In genomic region chr17:76270770-76271668, GRCh38 we compare ENCODE assay signal across 8 cellular contexts. TPM values are rescaled to one million over a fixed set of nuclear protein-coding genes. Genes with fewer than 3 reads are reported as not detected.
DNase-seq lines count a peak whose midpoint lies in the region; ATAC-seq and TF ChIP-seq lines count a peak whose summit lies in the region.

No MANE protein-coding gene starts in this region.

- peaks cover 27% of the 10 kb centered on the region for H3K4me1 ChIP-seq in GM23338 (ENCODE audit: insufficient read depth)

- no peaks in the 10 kb centered on the region for H3K9me2 ChIP-seq in GM23338 (ENCODE audit: insufficient read depth)

- H3K4me2 ChIP-seq in GM23338, result peak overlapping the region; percentile 64; the same call in 1 of the 2 replicates

- H3K27ac Mint-ChIP-seq in GM23338, result no peak overlapping the region
- peak overlapping the region; percentile 85 to 97 (median 94) for H3K27ac Mint-ChIP-seq in naive thymus-derived CD8-positive, alpha-beta T cell

- POLR2A ChIA-PET in naive thymus-derived CD8-positive, alpha-beta T cell (lab: Charles Lee), result interaction anchor here (0.5 to 27.3 kb wide), 15 partner anchors 10 to 494 kb away, joined by 3 to 923 read pairs (median 5); partner anchors contain the start of genes FOXJ1, RNF157 and UBALD2

- peaks cover 22% of the 10 kb centered on the region for H3K27me3 Mint-ChIP-seq in GM23338 (ENCODE audit: insufficient read depth, low read depth, poor library complexity)
- no peaks in the 10 kb centered on the region for H3K27me3 Mint-ChIP-seq in naive thymus-derived CD8-positive, alpha-beta T cell

- DNase-seq in GM23338 (ENCODE audit: low spot score), result no peak
- peak; percentile 68 to 71 for DNase-seq in activated T-cell treated with anti-CD3 and anti-CD28 coated beads, Interleukin-2, amount 50 U/mL, for 48 hours
- DNase-seq in naive thymus-derived CD8-positive, alpha-beta T cell, result peak in 2 of 10 donors; percentile 45 to 50

- no peak for TF ChIP-seq CTCF in GM23338 (conservative IDR thresholded peaks at IDR 0.05; ENCODE audit: low read depth in 2 of 2)

- peaks cover 21% of the 10 kb centered on the region for H3K79me2 ChIP-seq in GM23338 (replicated peaks; ENCODE audit: insufficient read depth)

- H4K20me1 ChIP-seq in GM23338 (replicated peaks; ENCODE audit: insufficient read depth), result no peaks in the 10 kb centered on the region

- peak; percentile 54 for TF ChIP-seq POLR2A in GM10847 (IDR thresholded peaks at IDR 0.05; ENCODE audit: extremely low read depth, insufficient read length)

- H3K4me3 ChIP-seq in GM23338, result no peak overlapping the region

- H3K4me3 Mint-ChIP-seq in GM23338, result no peak overlapping the region
- H3K4me3 Mint-ChIP-seq in naive thymus-derived CD8-positive, alpha-beta T cell, result peak overlapping the region; percentile 54 to 91 (median 76)

- H3K27ac ChIP-seq in GM23338 (ENCODE audit: low read depth), result peak overlapping the region; percentile 81; the same call in 1 of the 2 replicates

- H3K9me3 Mint-ChIP-seq in GM23338, result no peaks in the 10 kb centered on the region
- no peaks in the 10 kb centered on the region for H3K9me3 Mint-ChIP-seq in naive thymus-derived CD8-positive, alpha-beta T cell

- H3K36me3 Mint-ChIP-seq in GM23338 (ENCODE audit: low read depth), result peaks cover 11% of the 10 kb centered on the region; the same call in 2 of the 3 replicates
- peaks cover 0 to 29% (median 7%) of the 10 kb centered on the region in 3 donors for H3K36me3 Mint-ChIP-seq in naive thymus-derived CD8-positive, alpha-beta T cell

- H3K4me1 Mint-ChIP-seq in GM23338, result peaks cover 50% of the 10 kb centered on the region
- H3K4me1 Mint-ChIP-seq in naive thymus-derived CD8-positive, alpha-beta T cell, result peaks cover 30 to 83% (median 67%) of the 10 kb centered on the region in 4 donors

- H3K27me3 ChIP-seq in GM23338 (ENCODE audit: insufficient read depth), result no peaks in the 10 kb centered on the region

- H3F3A ChIP-seq in GM23338 (replicated peaks; ENCODE audit: low read depth), result peaks cover 3% of the 10 kb centered on the region; the same call in 1 of the 2 replicates

- no peak overlapping the region for H2AFZ ChIP-seq in GM23338

- H3K36me3 ChIP-seq in GM23338 (ENCODE audit: insufficient read depth), result no peaks in the 10 kb centered on the region

- ATAC-seq in GM23338 (no peak), GM19328 (IDR thresholded peaks at IDR 0.05; ENCODE audit: unreplicated experiment) (no peak), GM18870 (IDR thresholded peaks at IDR 0.05; ENCODE audit: unreplicated experiment) (no peak), HG03354 (IDR thresholded peaks at IDR 0.05; ENCODE audit: poor library complexity, severe bottlenecking, unreplicated experiment) (no peak), HG03039 (IDR thresholded peaks at IDR 0.05; ENCODE audit: unreplicated experiment) (no peak)
- ATAC-seq in naive thymus-derived CD8-positive, alpha-beta T cell, result peak; percentile 3 to 18

TF ChIP-seq in GM23338, 12 proteins besides CTCF, POLR2A, EP300 and RAD21 (continues in another document):
- TF ChIP-seq REST (IDR thresholded peaks at IDR 0.05; ENCODE audit: unreplicated experiment) (no peak), JUNB (IDR thresholded peaks at IDR 0.05; ENCODE audit: unreplicated experiment) (no peak), NANOG (IDR thresholded peaks at IDR 0.05; ENCODE audit: borderline replicate concordance) (no peak), EZH2 (IDR thresholded peaks at IDR 0.05; ENCODE audit: low read depth, unreplicated experiment) (no peak)

RNA-seq across cellular contexts. Expression of gene UBALD2, which starts 5.9 kb away (rescaled TPM):
- total RNA-seq in GM23338 (2014; rRNA removed; shearing (Covaris generic)), result 3.1 and 3.5 TPM in 2 replicates
- polyA plus RNA-seq in GM23338 (2016; fragmentation: Nextera tagmentation; extraction: Ambion mirVana), result 2.2 and 3.3 TPM in 2 replicates
- 100 to 1,000 TPM; 111 to 122 TPM for total RNA-seq in naive thymus-derived CD8-positive, alpha-beta T cell
- 1 to 10 TPM; 6.6 to 9.7 (median 8.2) TPM for polyA plus RNA-seq in naive thymus-derived CD8-positive, alpha-beta T cell

RNA-seq across cellular contexts. Expression of gene RNF157, which starts 30.7 kb away (rescaled TPM):
- total RNA-seq in GM23338 (2014; rRNA removed; shearing (Covaris generic)), result 11.7 and 13.8 TPM in 2 replicates
- polyA plus RNA-seq in GM23338 (2016; fragmentation: Nextera tagmentation; extraction: Ambion mirVana), result 7.8 and 8.5 TPM in 2 replicates
- 10 to 100 TPM; 46.1 to 46.4 TPM for total RNA-seq in naive thymus-derived CD8-positive, alpha-beta T cell
- polyA plus RNA-seq in naive thymus-derived CD8-positive, alpha-beta T cell, result 10 to 100 TPM in 2 of 3 donors, 1 to 10 TPM in 1; 4.9 to 29.4 (median 10.5) TPM

RNA-seq across cellular contexts. Expression of gene QRICH2, which starts 37.1 kb away (rescaled TPM):
- 3.7 and 4.0 TPM in 2 replicates for total RNA-seq in GM23338 (2014; rRNA removed; shearing (Covaris generic))
- polyA plus RNA-seq in GM23338 (2016; fragmentation: Nextera tagmentation; extraction: Ambion mirVana), result 1.1 and 2.2 TPM in 2 replicates
- 1 to 10 TPM; 6.5 to 8.3 TPM for total RNA-seq in naive thymus-derived CD8-positive, alpha-beta T cell
- under 1 TPM; 0.13 to 0.59 (median 0.23) TPM for polyA plus RNA-seq in naive thymus-derived CD8-positive, alpha-beta T cell

Comparison
In these comparisons a context has a peak if more than half of its experiments do, and no peak if none do; other contexts are left out.
1. ATAC-seq: peak in naive thymus-derived CD8-positive, alpha-beta T cell (2 of 2); none in GM23338 (single experiment), GM19328 (single experiment), GM18870 (single experiment), HG03354 (single experiment) and HG03039 (single experiment).
2. RNA of gene UBALD2, which starts 5.9 kb away (total RNA-seq): 111 to 122 TPM in naive thymus-derived CD8-positive, alpha-beta T cell; 3.1 to 3.5 TPM in GM23338; every median in the first group is over 10 times any median in the second.